Comparison of ENCODE assay signal across 16 cellular contexts in genomic region chr10:86803156-86803555, GRCh38. TPM values are rescaled to one million over a fixed set of nuclear protein-coding genes. Genes with fewer than 3 reads are reported as not detected.
DNase-seq lines count a peak whose midpoint lies in the region; ATAC-seq, FAIRE-seq and TF ChIP-seq lines count a peak whose summit lies in the region.
"Had no signal": no experiment of that assay in that cellular context is flagged by ENCODE, and none has a peak within 500 bp of the region (broad histone marks: within the 10 kb centered on the region; RNA-seq: fewer than 3 reads in every experiment).

No MANE protein-coding gene starts in this region.

- ATAC-seq in HG03175 (IDR thresholded peaks at IDR 0.05; ENCODE audit: unreplicated experiment): no peak

- no peak overlapping the region for H3K9ac ChIP-seq in SK-N-MC (ENCODE audit: insufficient read length)

- no peaks in the 10 kb centered on the region for H3K9me3 ChIP-seq in SK-N-MC (ENCODE audit: low read depth, low read length)
- H3K9me3 ChIP-seq: BE2C had no signal

- H3K9me3 Mint-ChIP-seq in osteocyte (ENCODE audit: unreplicated experiment) (no peaks in the 10 kb centered on the region), MCF 10A (ENCODE audit: unreplicated experiment) (no peaks in the 10 kb centered on the region)
- H3K9me3 Mint-ChIP-seq: CD4-positive, alpha-beta memory T cell; IgD-negative memory B cell had no signal

- H3K4me3 Mint-ChIP-seq in osteocyte (ENCODE audit: unreplicated experiment): peak overlapping the region; percentile 26
- H3K4me3 Mint-ChIP-seq in MCF 10A (ENCODE audit: unreplicated experiment): no peak overlapping the region
- H3K4me3 Mint-ChIP-seq: CD4-positive, alpha-beta memory T cell had no signal

- DNase-seq in EH (ENCODE audit: low read depth) (peak; percentile 69), SK-N-MC (ENCODE audit: low read depth, low spot score) (no peak), choroid plexus epithelial cell (ENCODE audit: low read depth) (peak; percentile 46), osteocyte (ENCODE audit: extremely low spot score, unreplicated experiment) (no peak), D721Med (ENCODE audit: insufficient read length, low spot score) (no peak), MCF 10A (ENCODE audit: unreplicated experiment) (no peak)
- DNase-seq: BE2C; CD4-positive, alpha-beta memory T cell; NCI-H1436; NCI-H2081; NCI-H2227 treated with DMSO at 0.1 percent for 48 hours; NCI-H524 treated with DMSO at 0.1 percent for 48 hours; OCI-M1; RPMI8226 had no signal

- intact Hi-C loops in MCF 10A (cut with micrococcal nuclease): no loop called here

- CTCF ChIA-PET in MCF 10A (lab: Yijun Ruan, JAX): no interaction called here

- peak overlapping the region; percentile 80 for H3K27ac Mint-ChIP-seq in osteocyte (ENCODE audit: unreplicated experiment)
- H3K27ac Mint-ChIP-seq in MCF 10A (ENCODE audit: low read depth, unreplicated experiment): no peak overlapping the region
- H3K27ac Mint-ChIP-seq: CD4-positive, alpha-beta memory T cell; IgD-negative memory B cell had no signal

- H3K27me3 Mint-ChIP-seq in osteocyte (ENCODE audit: unreplicated experiment): no peaks in the 10 kb centered on the region
- no peaks in the 10 kb centered on the region for H3K27me3 Mint-ChIP-seq in MCF 10A (ENCODE audit: insufficient read depth, unreplicated experiment)
- H3K27me3 Mint-ChIP-seq: CD4-positive, alpha-beta memory T cell; IgD-negative memory B cell had no signal

- H3K4me3 ChIP-seq in SK-N-MC (no peak overlapping the region), choroid plexus epithelial cell (ENCODE audit: low read depth, low read length) (no peak overlapping the region)

- FAIRE-seq in D721Med (lab: Jason Lieb, UNC): no peak

- no peaks in the 10 kb centered on the region for H3K36me3 ChIP-seq in SK-N-MC (ENCODE audit: insufficient read depth, low read length)
- H3K36me3 ChIP-seq: BE2C had no signal

- H3K27ac ChIP-seq in SK-N-MC: peak overlapping the region; percentile 86

- BruUV-seq in MCF 10A (replicated peaks; lab: Mats Ljungman, UMichigan): no TSS peak

- POLR2A ChIA-PET in MCF 10A (lab: Yijun Ruan, JAX): no interaction called here

- peaks cover 72% of the 10 kb centered on the region for H3K4me1 Mint-ChIP-seq in osteocyte (ENCODE audit: unreplicated experiment)
- H3K4me1 Mint-ChIP-seq in MCF 10A (ENCODE audit: insufficient read depth, unreplicated experiment): peaks cover 24% of the 10 kb centered on the region

- H3K36me3 Mint-ChIP-seq in osteocyte (ENCODE audit: unreplicated experiment) (peaks cover 2% of the 10 kb centered on the region), MCF 10A (ENCODE audit: insufficient read depth, unreplicated experiment) (peaks cover 19% of the 10 kb centered on the region)

- TF ChIP-seq CTCF in choroid plexus epithelial cell (conservative IDR thresholded peaks at IDR 0.05; ENCODE audit: low read depth, low read length): no peak
- TF ChIP-seq CTCF in osteocyte (IDR thresholded peaks at IDR 0.05): no peak
- no peak for TF ChIP-seq CTCF in D721Med (IDR thresholded peaks at IDR 0.05; ENCODE audit: insufficient read depth, missing control alignments)
- TF ChIP-seq CTCF in MCF 10A (IDR thresholded peaks at IDR 0.05; ENCODE audit: unreplicated experiment): no peak

RNA-seq across cellular contexts. Expression of gene BMPR1A, which starts 46.7 kb away (rescaled TPM):
- 75.5 and 79.6 TPM in 2 replicates for total RNA-seq in osteocyte
- total RNA-seq in MCF 10A (2022): 27.3 and 34.3 TPM in 2 replicates

Comparison
In these comparisons a context has a peak if more than half of its experiments do, and no peak if none do; other contexts are left out.
1. DNase-seq: peak in EH (single experiment) and choroid plexus epithelial cell (single experiment); none in SK-N-MC (single experiment), osteocyte (single experiment), D721Med (single experiment) and MCF 10A (single experiment).